In the genomic region with DNA sequence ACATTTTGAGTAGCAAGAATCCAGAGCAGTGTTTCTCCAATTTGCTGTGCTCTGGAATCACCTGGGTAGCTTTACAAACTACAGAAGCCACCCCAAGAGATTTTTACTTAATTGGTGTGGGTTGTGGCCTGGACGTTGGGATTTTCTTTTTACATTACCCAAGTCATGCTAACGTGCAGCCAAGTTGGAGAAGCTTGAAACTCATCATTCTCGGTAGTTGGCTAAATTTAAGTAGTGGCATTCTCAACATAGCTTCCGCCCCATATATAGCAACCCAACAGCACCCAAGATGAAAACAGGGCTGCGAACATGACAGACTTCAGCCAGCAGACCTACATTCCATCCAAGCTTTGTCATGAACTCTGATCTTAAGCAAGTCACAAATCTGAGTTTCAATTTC, we compare ENCODE assay signal across 9 cellular contexts. TPM values are rescaled to one million over a fixed set of nuclear protein-coding genes. Genes with fewer than 3 reads are reported as not detected.
DNase-seq lines count a peak whose midpoint lies in the region; ATAC-seq, FAIRE-seq and TF ChIP-seq lines count a peak whose summit lies in the region.
"Had no signal": no experiment of that assay in that cellular context is flagged by ENCODE, and none has a peak within 500 bp of the region (broad histone marks: within the 10 kb centered on the region; RNA-seq: fewer than 3 reads in every experiment).

No MANE protein-coding gene starts in this region.

- H3K27ac Mint-ChIP-seq in activated CD8-positive, alpha-beta memory T cell treated with anti-CD3 and anti-CD28 coated beads, Interleukin-2, amount 10 ng/mL, durations not matched to agents 7 days and 5 days = peak overlapping the region; percentile 94
- peak overlapping the region; percentile 41 for H3K27ac Mint-ChIP-seq in chondrocyte (ENCODE audit: unreplicated experiment)

- no peak for TF ChIP-seq CTCF in chondrocyte (IDR thresholded peaks at IDR 0.05)

- H3K27me3 Mint-ChIP-seq in activated CD8-positive, alpha-beta memory T cell treated with anti-CD3 and anti-CD28 coated beads, Interleukin-2, amount 10 ng/mL, durations not matched to agents 7 days and 5 days = no peaks in the 10 kb centered on the region
- H3K27me3 Mint-ChIP-seq in chondrocyte (ENCODE audit: low read depth) = no peaks in the 10 kb centered on the region

- WGBS in small intestine, 3 donors = 68 to 81% (median 76%) methylated on average over 5 of the region's 5 CpGs

- FAIRE-seq in small intestine (lab: Jason Lieb, UNC) = no peak

- H3K27ac ChIP-seq in small intestine (ENCODE audit: low read depth in 1 of 2, low read length in 1 of 2) = peak overlapping the region; percentile 55 to 75

- H3K4me1 ChIP-seq in small intestine (ENCODE audit: control insufficient read depth in 2 of 2, insufficient read depth in 1 of 2, low read depth in 1 of 2, low read length in 1 of 2) = peaks cover 3 to 16% of the 10 kb centered on the region in 2 donors

- CTCF ChIA-PET in activated CD8-positive, alpha-beta memory T cell treated with anti-CD3 and anti-CD28 coated beads, Interleukin-2, amount 10 ng/mL, durations not matched to agents 7 days and 5 days (lab: Charles Lee) = interaction anchor here (0.6 to 14.7 kb wide), 7 partner anchors 10 to 599 kb away, joined by 3 to 642 read pairs (median 4); a partner anchor contains a TSS

- H3K27me3 ChIP-seq in small intestine (ENCODE audit: control insufficient read depth in 2 of 2, insufficient read depth in 2 of 2, low read length in 2 of 2) = no peaks in the 10 kb centered on the region

- no peak for ATAC-seq in activated CD8-positive, alpha-beta memory T cell treated with anti-CD3 and anti-CD28 coated beads, Interleukin-2, amount 10 ng/mL, durations not matched to agents 7 days and 5 days
- peak; percentile 33 for ATAC-seq in HG02759 (IDR thresholded peaks at IDR 0.05; ENCODE audit: unreplicated experiment)

- no peak for DNase-seq in activated CD8-positive, alpha-beta memory T cell treated with anti-CD3 and anti-CD28 coated beads, Interleukin-2, amount 10 ng/mL, durations not matched to agents 7 days and 5 days
- no peak for DNase-seq in activated CD8-positive, alpha-beta memory T cell treated with anti-CD3 and anti-CD28 coated beads, Interleukin-2, amount 50 U/mL, for 4 hours
- DNase-seq in chondrocyte (ENCODE audit: low spot score) (no peak), small intestine (no peak), foreskin melanocyte (no peak), SW480 (ENCODE audit: low spot score) (no peak), NCI-H2171 treated with DMSO at 0.1 percent for 48 hours (lab: John Stamatoyannopoulos, UW) (no peak)
- DNase-seq: endodermal cell had no signal

- H3K4me1 Mint-ChIP-seq in activated CD8-positive, alpha-beta memory T cell treated with anti-CD3 and anti-CD28 coated beads, Interleukin-2, amount 10 ng/mL, durations not matched to agents 7 days and 5 days = peaks cover 95% of the 10 kb centered on the region
- peaks cover 32% of the 10 kb centered on the region for H3K4me1 Mint-ChIP-seq in chondrocyte (ENCODE audit: low read depth)

- H3K36me3 Mint-ChIP-seq in activated CD8-positive, alpha-beta memory T cell treated with anti-CD3 and anti-CD28 coated beads, Interleukin-2, amount 10 ng/mL, durations not matched to agents 7 days and 5 days = peaks cover 30% of the 10 kb centered on the region
- peaks cover 22% of the 10 kb centered on the region for H3K36me3 Mint-ChIP-seq in chondrocyte (ENCODE audit: low read depth)

- H3K9me3 ChIP-seq in small intestine (ENCODE audit: control insufficient read depth, low read depth) = no peaks in the 10 kb centered on the region

- H3K36me3 ChIP-seq in small intestine (ENCODE audit: control insufficient read depth in 2 of 2, insufficient read depth in 2 of 2, low read length in 2 of 2) = peaks cover 10 to 14% of the 10 kb centered on the region in 2 donors

- H3K4me3 Mint-ChIP-seq in activated CD8-positive, alpha-beta memory T cell treated with anti-CD3 and anti-CD28 coated beads, Interleukin-2, amount 10 ng/mL, durations not matched to agents 7 days and 5 days = peak overlapping the region; percentile 29
- no peak overlapping the region for H3K4me3 Mint-ChIP-seq in chondrocyte (ENCODE audit: unreplicated experiment)
- H3K4me3 Mint-ChIP-seq: endodermal cell had no signal

- no peak overlapping the region for H3K4me3 ChIP-seq in small intestine (ENCODE audit: low read depth in 1 of 2, low read length in 2 of 2)

- H3K9me3 Mint-ChIP-seq in activated CD8-positive, alpha-beta memory T cell treated with anti-CD3 and anti-CD28 coated beads, Interleukin-2, amount 10 ng/mL, durations not matched to agents 7 days and 5 days (ENCODE audit: low read depth) = no peaks in the 10 kb centered on the region
- no peaks in the 10 kb centered on the region for H3K9me3 Mint-ChIP-seq in chondrocyte (ENCODE audit: low read depth)
- H3K9me3 Mint-ChIP-seq: endodermal cell had no signal

RNA-seq across cellular contexts. Expression of a gene that starts 25.0 kb away (rescaled TPM):
- 100 to 1,000 TPM; 115 to 185 TPM for total RNA-seq in activated CD8-positive, alpha-beta memory T cell treated with anti-CD3 and anti-CD28 coated beads, Interleukin-2, amount 10 ng/mL, durations not matched to agents 7 days and 5 days
- total RNA-seq in chondrocyte = 248 to 266 TPM (median 253 TPM) in 3 replicates
- 100 to 1,000 TPM; 147 to 313 (median 249) TPM for polyA plus RNA-seq in small intestine

RNA-seq across cellular contexts. Expression of a gene that starts 34.1 kb away (rescaled TPM):
- total RNA-seq in activated CD8-positive, alpha-beta memory T cell treated with anti-CD3 and anti-CD28 coated beads, Interleukin-2, amount 10 ng/mL, durations not matched to agents 7 days and 5 days = 10 to 100 TPM; 11.8 to 13.8 TPM
- 52.1 to 89.9 TPM (median 88.0 TPM) in 3 replicates for total RNA-seq in chondrocyte
- 10 to 100 TPM; 11.5 to 38.7 (median 24.6) TPM for polyA plus RNA-seq in small intestine
